Comparison of ENCODE assay signal across 10 cellular contexts in the genomic region with DNA sequence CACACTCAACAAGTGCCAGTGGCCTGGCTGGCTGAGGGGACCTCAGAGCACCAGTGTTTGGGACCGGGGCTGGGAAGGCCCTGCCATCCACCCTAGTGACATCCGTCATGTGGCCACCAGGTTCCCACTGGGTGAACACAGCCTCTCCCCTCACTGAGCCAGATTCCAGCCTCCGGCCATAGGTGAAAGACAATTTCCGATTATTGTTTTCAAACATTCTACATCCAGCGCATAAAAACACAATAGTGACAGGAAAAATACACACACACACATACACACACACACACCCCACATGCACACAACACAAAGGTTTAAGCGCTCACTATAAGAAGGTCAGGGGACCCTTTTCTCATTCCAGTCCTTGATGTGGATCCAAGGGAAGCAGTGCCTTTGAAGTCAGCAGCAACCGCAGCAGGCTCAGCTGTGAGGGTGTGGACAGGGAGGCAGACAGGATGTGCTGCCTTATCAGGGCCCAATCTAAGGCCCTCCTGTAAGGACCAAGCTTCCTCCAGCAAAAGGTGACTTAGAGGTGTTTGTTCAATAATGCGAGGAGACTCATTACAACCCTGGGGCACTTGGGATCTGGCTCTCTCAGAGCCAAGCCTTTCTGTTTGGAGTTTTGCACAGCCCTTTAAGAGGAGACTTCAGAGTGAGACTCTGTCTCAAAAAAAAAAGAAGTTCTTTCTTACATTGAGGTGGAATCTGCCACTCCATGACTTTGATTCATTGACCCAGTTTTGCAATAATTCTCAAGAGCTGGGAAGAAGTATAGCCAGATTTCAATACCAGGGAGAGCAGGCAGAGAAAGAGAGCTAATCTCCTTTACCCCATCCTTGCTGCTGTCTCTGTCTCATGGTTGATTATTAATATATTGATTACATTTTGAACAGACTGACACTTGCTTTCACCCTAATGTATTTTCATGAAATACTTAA.
A peak's percentile ranks its signal among the peaks of the same experiment; 100 is the strongest.
DNase-seq lines count a peak whose midpoint lies in the region; ATAC-seq and TF ChIP-seq lines count a peak whose summit lies in the region.
"Had no signal": no experiment of that assay in that cellular context is flagged by ENCODE, and none has a peak within 500 bp of the region (broad histone marks: within the 10 kb centered on the region; RNA-seq: fewer than 3 reads in every experiment).

No MANE protein-coding gene starts in this region.

- H3K4me3 Mint-ChIP-seq in progenitor cell of endocrine pancreas (ENCODE audit: low read depth), result no peak overlapping the region

- H3K4me3 ChIP-seq in fibroblast of mammary gland (ENCODE audit: control insufficient read depth, low read depth, low read length) (no peak overlapping the region), HAP-1 (no peak overlapping the region)

- no peaks in the 10 kb centered on the region for H3K27me3 Mint-ChIP-seq in progenitor cell of endocrine pancreas

- H3K27me3 ChIP-seq in HAP-1 (ENCODE audit: low read depth), result no peaks in the 10 kb centered on the region

- H3K36me3 Mint-ChIP-seq in progenitor cell of endocrine pancreas (ENCODE audit: insufficient read depth), result peaks cover 2% of the 10 kb centered on the region

- no peaks in the 10 kb centered on the region for H3K9me3 ChIP-seq in HAP-1

- peaks cover 67% of the 10 kb centered on the region for H3K4me1 Mint-ChIP-seq in progenitor cell of endocrine pancreas (ENCODE audit: low read depth)

- no peak for ATAC-seq in GM21381 (IDR thresholded peaks at IDR 0.05; ENCODE audit: unreplicated experiment)

- no peaks in the 10 kb centered on the region for H3K9me3 Mint-ChIP-seq in progenitor cell of endocrine pancreas (ENCODE audit: low read depth)

- peak overlapping the region; percentile 64 for H3K27ac ChIP-seq in VCaP

- in situ Hi-C loops in HAP-1 (cut with MboI; ENCODE audit: low sequenced_read_pairs), result no loop called here

- no peaks in the 10 kb centered on the region for H3K36me3 ChIP-seq in HAP-1 (replicated peaks)

- H3K27ac Mint-ChIP-seq in progenitor cell of endocrine pancreas, result peak overlapping the region; percentile 71

- DNase-seq in EH (ENCODE audit: low read depth) (peak; percentile 42), fibroblast of mammary gland (ENCODE audit: low read depth) (peak; percentile 36), progenitor cell of endocrine pancreas (ENCODE audit: low spot score, unreplicated experiment) (no peak), retina (no peak), HAP-1 (ENCODE audit: low spot score in 2 of 2) (no peak), middle frontal gyrus (ENCODE audit: extremely low spot score, low spot score) (no peak)
- DNase-seq: amniotic stem cell, kidney glomerular epithelial cell had no signal

- TF ChIP-seq CTCF in VCaP (conservative IDR thresholded peaks at IDR 0.05) (no peak), fibroblast of mammary gland (conservative IDR thresholded peaks at IDR 0.05; ENCODE audit: control insufficient read depth, insufficient read depth, low read depth, low read length) (no peak), progenitor cell of endocrine pancreas (IDR thresholded peaks at IDR 0.05; ENCODE audit: unreplicated experiment) (no peak)

- H3K4me1 ChIP-seq in HAP-1, result no peaks in the 10 kb centered on the region

Comparison
In these comparisons a context has a peak if more than half of its experiments do, and no peak if none do; other contexts are left out.
1. DNase-seq: peak in EH (single experiment) and fibroblast of mammary gland (single experiment); none in progenitor cell of endocrine pancreas (single experiment), retina (single experiment), HAP-1 (0 of 2) and middle frontal gyrus (single experiment).